Comparison of ENCODE assay signal across 8 cellular contexts in the genomic region with DNA sequence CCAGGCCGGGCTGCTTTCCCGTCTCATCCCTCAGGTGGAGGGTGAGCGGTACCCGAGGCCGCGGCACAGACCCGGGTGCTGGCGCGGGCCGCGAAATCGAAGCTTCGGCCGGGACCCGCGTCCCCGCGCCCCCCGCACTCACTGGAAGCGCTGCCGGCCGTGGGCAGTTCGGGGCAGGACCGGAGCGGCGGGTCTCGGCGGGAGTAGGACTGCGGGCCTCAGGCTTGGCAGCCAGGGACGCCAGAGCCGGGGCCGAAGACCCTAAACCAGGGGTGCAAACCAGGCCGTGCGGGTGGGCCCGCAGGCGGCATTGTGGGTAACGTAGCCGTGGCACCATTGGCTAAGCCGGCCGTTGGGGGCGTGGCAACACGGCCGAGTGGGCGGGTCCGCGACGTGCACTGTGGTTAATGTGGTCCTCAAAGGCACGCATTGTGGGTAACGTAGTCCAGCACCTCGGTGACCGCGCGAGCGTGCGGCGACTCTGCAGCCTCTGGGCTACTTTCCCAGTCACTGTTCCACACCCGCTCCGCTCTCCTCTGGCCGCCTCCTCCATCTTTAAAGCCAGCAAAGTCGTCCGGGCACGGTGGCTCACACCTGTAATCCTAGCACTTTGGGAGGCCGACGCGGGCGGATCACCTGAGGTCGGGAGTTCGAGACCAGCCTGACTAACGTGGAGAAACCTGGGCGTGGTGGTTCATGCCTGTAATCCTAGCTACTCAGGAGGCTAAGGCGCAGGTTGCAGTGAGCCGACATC. TPM values are rescaled to one million over a fixed set of nuclear protein-coding genes. Genes with fewer than 3 reads are reported as not detected.
DNase-seq lines count a peak whose midpoint lies in the region; ATAC-seq and TF ChIP-seq lines count a peak whose summit lies in the region.

A gene (minus strand): TSS at position 288 of the 754 bp plus-strand sequence. CDS start 1,184 bp downstream, outside the sequence.

- peak within 1 kb of the TSS; percentile 94 to 96 for H3K4me3 ChIP-seq in CD4-positive, alpha-beta memory T cell (ENCODE audit: low read length in 2 of 2)
- peak within 1 kb of the TSS; percentile 88 to 95 for H3K4me3 ChIP-seq in duodenal mucosa (ENCODE audit: low read depth in 1 of 2, low read length in 2 of 2)
- peak within 1 kb of the TSS; percentile 97 to 99 (median 98) for H3K4me3 ChIP-seq in right lobe of liver

- H3K27me3 Mint-ChIP-seq in CD4-positive, alpha-beta memory T cell: no peaks in the 10 kb centered on the region

- peaks cover 16 to 50% (median 35%) of the 10 kb centered on the region in 4 donors for H3K4me1 Mint-ChIP-seq in CD4-positive, alpha-beta memory T cell

- H3K4me1 ChIP-seq in CD4-positive, alpha-beta memory T cell (ENCODE audit: insufficient read depth, low read length): peaks cover 32% of the 10 kb centered on the region
- H3K4me1 ChIP-seq in duodenal mucosa (ENCODE audit: control insufficient read depth in 1 of 2, insufficient read depth in 2 of 2, low read length in 2 of 2) (peaks cover 20 to 33% of the 10 kb centered on the region in 2 donors), right lobe of liver (peaks cover 0 to 18% (median 4%) of the 10 kb centered on the region in 4 donors)

- H3K36me3 Mint-ChIP-seq in CD4-positive, alpha-beta memory T cell: peaks cover 0 to 28% of the 10 kb centered on the region in 2 donors

- peaks cover 9% of the 10 kb centered on the region for H3K36me3 ChIP-seq in CD4-positive, alpha-beta memory T cell (ENCODE audit: insufficient read depth, low read length)
- peaks cover 0 to 23% of the 10 kb centered on the region in 2 donors for H3K36me3 ChIP-seq in duodenal mucosa (ENCODE audit: control insufficient read depth in 1 of 2, insufficient read depth in 2 of 2, low read length in 2 of 2)
- H3K36me3 ChIP-seq in right lobe of liver: peaks cover 0 to 17% (median 5%) of the 10 kb centered on the region in 4 donors

- ATAC-seq in GM19455 (IDR thresholded peaks at IDR 0.05; ENCODE audit: unreplicated experiment) (peak; percentile 81), right lobe of liver (peak; percentile 90 to 95 (median 92))

- peaks cover 0 to 2% (median 0%) of the 10 kb centered on the region in 8 donors for H3K9me3 Mint-ChIP-seq in CD4-positive, alpha-beta memory T cell

- peak within 1 kb of the TSS; percentile 89 to 91 for H3K9ac ChIP-seq in duodenal mucosa (ENCODE audit: low read depth in 1 of 2, low read length in 2 of 2)

- TF ChIP-seq POLR2A in right lobe of liver (IDR thresholded peaks at IDR 0.05): peak; percentile 61

- H3K4me3 Mint-ChIP-seq in CD4-positive, alpha-beta memory T cell: peak within 1 kb of the TSS; percentile 92 to 95 (median 94)

- H3K27me3 ChIP-seq in CD4-positive, alpha-beta memory T cell (ENCODE audit: insufficient read depth, low read length): no peaks in the 10 kb centered on the region
- no peaks in the 10 kb centered on the region for H3K27me3 ChIP-seq in duodenal mucosa (ENCODE audit: control insufficient read depth in 1 of 2, insufficient read depth in 2 of 2, low read length in 2 of 2)
- no peaks in the 10 kb centered on the region for H3K27me3 ChIP-seq in right lobe of liver

- peak; percentile 90 to 93 (median 93) for DNase-seq in CD4-positive, alpha-beta memory T cell
- DNase-seq in HK-2 (ENCODE audit: unreplicated experiment) (peak; percentile 91), NCI-H82 treated with DMSO at 0.1 percent for 48 hours (lab: John Stamatoyannopoulos, UW; ENCODE audit: unreplicated experiment) (peak; percentile 88), right lobe of liver (peak; percentile 98)
- peak; percentile 99 for DNase-seq in activated CD4-positive, alpha-beta T cell treated with anti-CD3 and anti-CD28 coated beads, Interleukin-2, amount 50 U/mL, for 48 hours
- DNase-seq in stimulated activated CD4-positive, alpha-beta T cell treated with anti-CD3 and anti-CD28 coated beads, Interleukin-4, amount 100 ng/mL, for 24 hours: peak; percentile 98

- intact Hi-C loops in CD4-positive, alpha-beta memory T cell (cut with micrococcal nuclease): loop anchor here (1.0 to 2.0 kb wide), 3 partner anchors 33 to 151 kb away; a partner anchor contains a TSS
- intact Hi-C loops in right lobe of liver (cut with DNase I): no loop called here

- POLR2A ChIA-PET in CD4-positive, alpha-beta memory T cell (lab: Charles Lee; ENCODE audit: partially characterized antibody): interaction anchor here (0.6 to 5.0 kb wide), 13 partner anchors 19 to 291 kb away, joined by 3 to 72 read pairs (median 5); a partner anchor contains a TSS

- peak within 1 kb of the TSS; percentile 79 for H3K27ac ChIP-seq in CD4-positive, alpha-beta memory T cell (ENCODE audit: low read depth, low read length)
- H3K27ac ChIP-seq in duodenal mucosa (ENCODE audit: low read depth, low read length) (peak within 1 kb of the TSS; percentile 85), right lobe of liver (peak within 1 kb of the TSS; percentile 74 to 79 (median 77))

- no peaks in the 10 kb centered on the region for H3K9me3 ChIP-seq in CD4-positive, alpha-beta memory T cell (ENCODE audit: control insufficient read depth in 1 of 2, low read length in 2 of 2)
- H3K9me3 ChIP-seq in duodenal mucosa (ENCODE audit: control insufficient read depth in 1 of 2, low read length in 2 of 2) (no peaks in the 10 kb centered on the region), right lobe of liver (no peaks in the 10 kb centered on the region)

- WGBS in right lobe of liver (ENCODE audit: insufficient coverage, low coverage, low lambda C conversion rate, missing lambda C conversion rate): 11% methylated on average over 6 of the region's 72 CpGs

- H3K27ac Mint-ChIP-seq in CD4-positive, alpha-beta memory T cell: peak within 1 kb of the TSS; percentile 89 to 98 (median 94)

- TF ChIP-seq CTCF in right lobe of liver (IDR thresholded peaks at IDR 0.05): peak in 1 of 4 donors; percentile 6

- CTCF ChIA-PET in CD4-positive, alpha-beta memory T cell (lab: Charles Lee; ENCODE audit: partially characterized antibody): interaction anchor here (0.5 kb wide), 1 partner anchor 19 kb away, joined by 3 read pairs; no protein-coding TSS in a partner anchor

RNA-seq across cellular contexts. Expression of the gene that starts here (rescaled TPM):
- 10 to 100 TPM; 33.9 to 35.6 TPM for total RNA-seq in CD4-positive, alpha-beta memory T cell
- polyA plus RNA-seq in CD4-positive, alpha-beta memory T cell: 10 to 100 TPM in 1 of 2 donors, 1 to 10 TPM in 1; 7.9 to 13.0 TPM
- 1 to 10 TPM; 4.5 to 6.6 (median 5.8) TPM for total RNA-seq in right lobe of liver

Comparison
In these comparisons a context has a peak if more than half of its experiments do, and no peak if none do; other contexts are left out.
1. Peak in every context shown above with its lines: DNase-seq, ATAC-seq, H3K4me3 ChIP-seq and H3K27ac ChIP-seq.
2. RNA of the gene that starts here (total RNA-seq): 33.9 to 35.6 TPM in CD4-positive, alpha-beta memory T cell; 4.5 to 6.6 TPM in right lobe of liver; every median in the first group is over 4 times any median in the second.